ENCODE assay signal across 12 cellular contexts in genomic region chr6:8108031-8108660, GRCh38. TPM values are rescaled to one million over a fixed set of nuclear protein-coding genes. Genes with fewer than 3 reads are reported as not detected.
DNase-seq lines count a peak whose midpoint lies in the region; ATAC-seq, FAIRE-seq and TF ChIP-seq lines count a peak whose summit lies in the region.
"Had no signal": no experiment of that assay in that cellular context is flagged by ENCODE, and none has a peak within 500 bp of the region (broad histone marks: within the 10 kb centered on the region; RNA-seq: fewer than 3 reads in every experiment).

No MANE protein-coding gene starts in this region.

- no peak overlapping the region for H4K8ac ChIP-seq in mesendoderm (ENCODE audit: low read depth, low read length)

- no peak overlapping the region for H3K18ac ChIP-seq in mesendoderm (ENCODE audit: low read length)

- H3K56ac ChIP-seq in mesendoderm (ENCODE audit: low read length), result no peak overlapping the region

- DNase-seq in NCI-H460 (ENCODE audit: extremely low read depth, low read depth) (peak; percentile 46), choroid plexus epithelial cell (ENCODE audit: low read depth) (peak; percentile 98), mesendoderm (peak; percentile 15), GM19239 (ENCODE audit: insufficient read length, low spot score) (no peak), iPS-NIHi11 (ENCODE audit: low spot score) (no peak)
- no peak for DNase-seq in effector memory CD8-positive, alpha-beta T cell
- DNase-seq: GF-D8, NCI-H1417 treated with DMSO at 0.1 percent for 48 hours, SHP77 treated with DMSO at 0.1 percent for 48 hours, tibial artery had no signal

- FAIRE-seq in GM19239 (lab: Jason Lieb, UNC), result no peak

- no peaks in the 10 kb centered on the region for H3K79me1 ChIP-seq in mesendoderm (ENCODE audit: low read length)

- no peaks in the 10 kb centered on the region for H3K79me2 ChIP-seq in mesendoderm (ENCODE audit: control insufficient read depth, insufficient read depth, low read length)

- H3K9me3 Mint-ChIP-seq in effector memory CD8-positive, alpha-beta T cell, result no peaks in the 10 kb centered on the region

- no CpG with 5 or more reads among the region's 4 CpGs for WGBS in mesendoderm (ENCODE audit: extremely low coverage, insufficient coverage, low lambda C conversion rate)

- H3K27me3 ChIP-seq in mesendoderm (ENCODE audit: insufficient read depth, low read length, poor library complexity), result no peaks in the 10 kb centered on the region

- H3K4me3 ChIP-seq in choroid plexus epithelial cell (ENCODE audit: low read depth, low read length), result no peak overlapping the region
- H3K4me3 ChIP-seq in mesendoderm (ENCODE audit: low read length), result no peak overlapping the region
- H3K4me3 ChIP-seq: tibial artery had no signal

- H2BK120ac ChIP-seq in mesendoderm (ENCODE audit: low read depth, low read length), result no peak overlapping the region

- no peak overlapping the region for H3K27ac Mint-ChIP-seq in effector memory CD8-positive, alpha-beta T cell

- no peak overlapping the region for H2AK5ac ChIP-seq in mesendoderm (ENCODE audit: low read length)

- H2BK15ac ChIP-seq in mesendoderm (replicated peaks; ENCODE audit: low read depth), result no peak overlapping the region

- no peaks in the 10 kb centered on the region for H3K4me1 ChIP-seq in mesendoderm (ENCODE audit: control insufficient read depth, low read depth, low read length)
- H3K4me1 ChIP-seq: tibial artery had no signal

- TF ChIP-seq CTCF in C4-2B (conservative IDR thresholded peaks at IDR 0.05), result no peak
- TF ChIP-seq CTCF in choroid plexus epithelial cell (conservative IDR thresholded peaks at IDR 0.05; ENCODE audit: low read depth, low read length), result no peak

- no peak overlapping the region for H3K23ac ChIP-seq in mesendoderm (ENCODE audit: low read length)

- no peak for ATAC-seq in GM19324 (IDR thresholded peaks at IDR 0.05; ENCODE audit: low FRiP score, unreplicated experiment)
- no peak for ATAC-seq in effector memory CD8-positive, alpha-beta T cell (replicated peaks)

- peaks cover under 1% of the 10 kb centered on the region for H3K36me3 Mint-ChIP-seq in effector memory CD8-positive, alpha-beta T cell (ENCODE audit: insufficient read depth)

- no peaks in the 10 kb centered on the region for H3K36me3 ChIP-seq in mesendoderm (ENCODE audit: control insufficient read depth, insufficient read depth, low read length)
- H3K36me3 ChIP-seq: tibial artery had no signal

- H3K9ac ChIP-seq in mesendoderm (ENCODE audit: low read length), result no peak overlapping the region

- no peak overlapping the region for H3K4ac ChIP-seq in mesendoderm (ENCODE audit: low read depth, low read length)

- no peak overlapping the region for H3K4me3 Mint-ChIP-seq in effector memory CD8-positive, alpha-beta T cell

- H4K5ac ChIP-seq in mesendoderm (ENCODE audit: low read length), result no peak overlapping the region

- H2BK5ac ChIP-seq in mesendoderm (ENCODE audit: low read length), result no peak overlapping the region

- no peaks in the 10 kb centered on the region for H3K4me1 Mint-ChIP-seq in effector memory CD8-positive, alpha-beta T cell (ENCODE audit: low read depth in 2 of 2)

- peaks cover 49 to 63% of the 10 kb centered on the region in 2 donors for H3K27me3 Mint-ChIP-seq in effector memory CD8-positive, alpha-beta T cell

- H3K27ac ChIP-seq in C4-2B, result peak overlapping the region; percentile 17; the same call in 1 of the 2 replicates
- H3K27ac ChIP-seq in mesendoderm (ENCODE audit: low read depth, low read length), result no peak overlapping the region
- H3K27ac ChIP-seq: tibial artery had no signal

- no peak overlapping the region for H3K4me2 ChIP-seq in mesendoderm (ENCODE audit: low read length)

RNA-seq across cellular contexts. Expression of gene EEF1E1, which starts 5.8 kb away (rescaled TPM):
- 69.7 and 81.0 TPM in 2 replicates for total RNA-seq in NCI-H460 (2014; rRNA removed; shearing (Covaris generic))
- polyA plus RNA-seq in NCI-H460 (2014; cell fraction: nucleus; rRNA removed), result 53.9 and 73.4 TPM in 2 replicates
- 137 TPM for polyA plus RNA-seq in mesendoderm (2013, experiment 1 of 2)
- 150 TPM for polyA plus RNA-seq in mesendoderm (2013, experiment 2 of 2)

RNA-seq across cellular contexts. Expression of gene BLOC1S5, which starts 44.0 kb away (rescaled TPM):
- 8.6 and 11.2 TPM in 2 replicates for total RNA-seq in NCI-H460 (2014; rRNA removed; shearing (Covaris generic))
- 2.5 and 2.8 TPM in 2 replicates for polyA plus RNA-seq in NCI-H460 (2014; cell fraction: nucleus; rRNA removed)
- polyA plus RNA-seq in mesendoderm (2013, experiment 1 of 2), result 7.0 TPM
- 7.3 TPM for polyA plus RNA-seq in mesendoderm (2013, experiment 2 of 2)

Comparison
In these comparisons a context has a peak if more than half of its experiments do, and no peak if none do; other contexts are left out.
1. DNase-seq: peak in NCI-H460 (single experiment), choroid plexus epithelial cell (single experiment) and mesendoderm (single experiment); none in effector memory CD8-positive, alpha-beta T cell (0 of 3), GM19239 (single experiment) and iPS-NIHi11 (single experiment).